In genomic region chr2:27721335-27721734, GRCh38 we compare ENCODE assay signal across 15 cellular contexts. TPM values are rescaled to one million over a fixed set of nuclear protein-coding genes. Genes with fewer than 3 reads are reported as not detected.
DNase-seq lines count a peak whose midpoint lies in the region; ATAC-seq, FAIRE-seq and TF ChIP-seq lines count a peak whose summit lies in the region.
"Had no signal": no experiment of that assay in that cellular context is flagged by ENCODE, and none has a peak within 500 bp of the region (broad histone marks: within the 10 kb centered on the region; RNA-seq: fewer than 3 reads in every experiment).

No MANE protein-coding gene starts in this region.

- no peak overlapping the region for H3K4me3 ChIP-seq in mammary epithelial cell (replicated peaks in 1 of 3; ENCODE audit: insufficient read depth in 1 of 3, low read depth in 2 of 3, low read length in 3 of 3)
- no peak overlapping the region for H3K4me3 ChIP-seq in HepG2 (replicated peaks in 1 of 3; ENCODE audit: insufficient read depth in 1 of 3, low read depth in 2 of 3, low read length in 3 of 3)
- no peak overlapping the region for H3K4me3 ChIP-seq in upper lobe of right lung
- H3K4me3 ChIP-seq: coronary artery, GM23338, ovary had no signal

- FAIRE-seq in HepG2 (lab: Jason Lieb, UNC) = no peak

- H4K20me1 ChIP-seq in mammary epithelial cell (ENCODE audit: insufficient read depth, low read length) (no peaks in the 10 kb centered on the region), HepG2 (ENCODE audit: insufficient read depth, low read length) (no peaks in the 10 kb centered on the region)

- H3K36me3 Mint-ChIP-seq in MCF 10A (ENCODE audit: insufficient read depth, unreplicated experiment) = no peaks in the 10 kb centered on the region

- TF ChIP-seq POLR2A in HepG2 (IDR thresholded peaks at IDR 0.05; ENCODE audit: insufficient read depth in 1 of 2, low read depth in 2 of 2, low read length in 2 of 2) = no peak

- H3K4me2 ChIP-seq in mammary epithelial cell (ENCODE audit: insufficient read depth, low read depth, low read length) (no peak overlapping the region), HepG2 (ENCODE audit: low read depth, low read length) (peak overlapping the region; percentile 36)
- H3K4me2 ChIP-seq: GM23338 had no signal

- no TSS peak for BruUV-seq in MCF 10A (replicated peaks; lab: Mats Ljungman, UMichigan)
- no TSS peak for BruUV-seq in mammary epithelial cell (replicated peaks; lab: Mats Ljungman, UMichigan)
- no TSS peak for BruUV-seq in HepG2 (replicated peaks; lab: Mats Ljungman, UMichigan)

- DNase-seq in MCF 10A (ENCODE audit: unreplicated experiment) (peak; percentile 51), mammary epithelial cell (no peak), HepG2 (ENCODE audit: low spot score) (peak; percentile 59), upper lobe of right lung (no peak), RPMI8226 (no peak), retina (no peak)
- DNase-seq: activated CD4-positive, alpha-beta T cell treated with anti-CD3 and anti-CD28 coated beads, Interleukin-2, amount 50 U/mL, for 48 hours; EL; ovary; T-helper 2 cell had no signal

- dilution Hi-C loops in mammary epithelial cell (cut with HindIII; ENCODE audit: low sequenced_read_pairs) = loop anchor here (5.0 to 25.0 kb wide), 2 partner anchors 51 to 691 kb away; partner anchors contain the start of gene MRPL33

- 100% methylated on average over 4 of the region's 8 CpGs for WGBS in mammary epithelial cell (ENCODE audit: low coverage, missing lambda C conversion rate)
- WGBS in HepG2 (ENCODE audit: low lambda C conversion rate) = 1% methylated on average over 7 of the region's 8 CpGs

- H3K4me1 Mint-ChIP-seq in MCF 10A (ENCODE audit: insufficient read depth, unreplicated experiment) = peaks cover 36% of the 10 kb centered on the region

- H3K4me1 ChIP-seq in mammary epithelial cell (ENCODE audit: insufficient read depth, low read length) (peaks cover 46% of the 10 kb centered on the region), HepG2 (ENCODE audit: insufficient read depth, low read length) (peaks cover 59% of the 10 kb centered on the region), upper lobe of right lung (peaks cover 22% of the 10 kb centered on the region)

- ATAC-seq in SK-N-SH treated with all-trans-retinoic acid at 6 μM for 48 hours (peak; percentile 38), HepG2 (no peak), upper lobe of right lung (peak; percentile 68), HG02798 (IDR thresholded peaks at IDR 0.05; ENCODE audit: poor library complexity, unreplicated experiment) (no peak)
- ATAC-seq: GM23338 had no signal

- no peak overlapping the region for H3K9ac ChIP-seq in mammary epithelial cell (ENCODE audit: insufficient read depth, low read length)
- H3K9ac ChIP-seq in HepG2 (ENCODE audit: insufficient read depth, low read depth, low read length) = no peak overlapping the region

- POLR2A ChIA-PET in MCF 10A (lab: Yijun Ruan, JAX) = interaction anchor here (1.0 to 3.0 kb wide), 4 partner anchors 10 to 71 kb away, joined by 3 to 16 read pairs (median 10); no protein-coding TSS in a partner anchor
- POLR2A ChIA-PET in HepG2 (lab: Yijun Ruan, JAX) = interaction anchor here (1.6 kb wide), 1 partner anchor 32 kb away, joined by 6 read pairs; no protein-coding TSS in a partner anchor

- intact Hi-C loops in MCF 10A (cut with micrococcal nuclease) (no loop called here), mammary epithelial cell (cut with micrococcal nuclease) (loop anchor here (2.0 kb wide), 1 partner anchor 15 kb away; no protein-coding TSS in a partner anchor), HepG2 (cut with micrococcal nuclease; ENCODE audit: unreplicated experiment) (loop anchor here (5.0 to 10.0 kb wide), 2 partner anchors 51 to 173 kb away; partner anchors contain the start of genes BABAM2, MRPL33 and RBKS), upper lobe of right lung (cut with DNase I) (no loop called here)

- in situ Hi-C loops in mammary epithelial cell (cut with MboI; ENCODE audit: low sequenced_read_pairs in 2 of 2) = no loop called here
- in situ Hi-C loops in HepG2 (cut with HindIII; ENCODE audit: extremely low pct_ligation_motif_present, low pct_unique_long_range_greater_than_20kb) = no loop called here

- no peaks in the 10 kb centered on the region for H3K27me3 Mint-ChIP-seq in MCF 10A (ENCODE audit: insufficient read depth, unreplicated experiment)

- H3K27ac Mint-ChIP-seq in MCF 10A (ENCODE audit: low read depth, unreplicated experiment) = peak overlapping the region; percentile 20
- H3K27ac Mint-ChIP-seq: B cell, GM23338 had no signal

- H3K79me2 ChIP-seq in mammary epithelial cell (ENCODE audit: insufficient read depth, low read length) = no peaks in the 10 kb centered on the region
- no peaks in the 10 kb centered on the region for H3K79me2 ChIP-seq in HepG2 (ENCODE audit: insufficient read depth, low read length)

- H2AFZ ChIP-seq in mammary epithelial cell (ENCODE audit: low read depth, low read length) = no peak overlapping the region
- H2AFZ ChIP-seq in HepG2 (ENCODE audit: low read length) = no peak overlapping the region
- H2AFZ ChIP-seq: GM23338 had no signal

- H3K27me3 ChIP-seq in mammary epithelial cell (ENCODE audit: insufficient read depth, low read length) (no peaks in the 10 kb centered on the region), HepG2 (ENCODE audit: control insufficient read depth in 1 of 2, insufficient read depth in 2 of 2, low read length in 2 of 2) (peaks cover 5 to 12% of the 10 kb centered on the region in 2 experiments; a peak in 4 of 5 replicates), upper lobe of right lung (no peaks in the 10 kb centered on the region)

- TF ChIP-seq CTCF in MCF 10A (IDR thresholded peaks at IDR 0.05; ENCODE audit: unreplicated experiment) (no peak), mammary epithelial cell (conservative IDR thresholded peaks at IDR 0.05 in 1 of 2, IDR thresholded peaks at IDR 0.05 in 1 of 2; ENCODE audit: extremely low read depth in 1 of 2, insufficient read depth in 1 of 2, low read depth in 1 of 2, low read length in 2 of 2) (no peak), HepG2 (CRISPR knock-in tag; IDR thresholded peaks at IDR 0.05) (no peak), upper lobe of right lung (IDR thresholded peaks at IDR 0.05) (no peak)

- no peaks in the 10 kb centered on the region for H3K9me3 Mint-ChIP-seq in MCF 10A (ENCODE audit: unreplicated experiment)
- H3K9me3 Mint-ChIP-seq: GM23338 had no signal

- H3K4me3 Mint-ChIP-seq in MCF 10A (ENCODE audit: unreplicated experiment) = no peak overlapping the region
- H3K4me3 Mint-ChIP-seq: B cell, GM23338 had no signal

- H3K9me3 ChIP-seq in mammary epithelial cell (replicated peaks; ENCODE audit: insufficient read depth, low read length) = no peaks in the 10 kb centered on the region
- no peaks in the 10 kb centered on the region for H3K9me3 ChIP-seq in HepG2 (ENCODE audit: low read length)
- no peaks in the 10 kb centered on the region for H3K9me3 ChIP-seq in upper lobe of right lung
- H3K9me3 ChIP-seq: ovary had no signal

- no peak overlapping the region for H3K27ac ChIP-seq in mammary epithelial cell (ENCODE audit: insufficient read depth, low read depth, low read length)
- no peak overlapping the region for H3K27ac ChIP-seq in HepG2 (ENCODE audit: extremely low read length, insufficient read depth, low read length)
- H3K27ac ChIP-seq in upper lobe of right lung = no peak overlapping the region
- H3K27ac ChIP-seq: ovary had no signal

- CTCF ChIA-PET in MCF 10A (lab: Yijun Ruan, JAX) = interaction anchor here (1.2 kb wide), 1 partner anchor 9 kb away, joined by 4 read pairs; no protein-coding TSS in a partner anchor
- CTCF ChIA-PET in mammary epithelial cell (lab: Charles Lee; ENCODE audit: low non-redundant PET) = no interaction called here
- CTCF ChIA-PET in HepG2 (lab: Yijun Ruan, JAX; ENCODE audit: low intra/inter-chr PET ratio, low total read pairs) = no interaction called here

- H3K36me3 ChIP-seq in mammary epithelial cell (ENCODE audit: insufficient read depth, low read length) (no peaks in the 10 kb centered on the region), HepG2 (replicated peaks in 1 of 2; ENCODE audit: control insufficient read depth in 1 of 2, insufficient read depth in 2 of 2, low read length in 2 of 2) (no peaks in the 10 kb centered on the region), upper lobe of right lung (no peaks in the 10 kb centered on the region)
- H3K36me3 ChIP-seq: ovary had no signal

- no peak for TF ChIP-seq EP300 in HepG2 (IDR thresholded peaks at IDR 0.05; ENCODE audit: low read depth in 2 of 2, low read length in 2 of 2)
- no peak for TF ChIP-seq EP300 in HepG2 (CRISPR knock-in tag; IDR thresholded peaks at IDR 0.05; ENCODE audit: borderline replicate concordance)

- no peak for TF ChIP-seq RAD21 in HepG2 (CRISPR knock-in tag; IDR thresholded peaks at IDR 0.05)

RNA-seq across cellular contexts. Expression of gene MRPL33, which starts 50.2 kb away (rescaled TPM):
- total RNA-seq in MCF 10A (2022) = 204 and 233 TPM in 2 replicates
- 10 to 100 TPM; 40.2 to 83.6 TPM for total RNA-seq in mammary epithelial cell
- polyA plus RNA-seq in mammary epithelial cell = 61.7 TPM
- polyA minus RNA-seq in mammary epithelial cell = 1.9 TPM
- 218 and 227 TPM in 2 replicates for total RNA-seq in HepG2 (2016; rRNA removed; fragmentation: Illumina TruSeq; extraction: Trizol)
- total RNA-seq in HepG2 (2016; cell fraction: cytosol; rRNA removed; fragmentation: Illumina TruSeq; extraction: Trizol; ENCODE audit: low read depth) = 206 and 269 TPM in 2 replicates
- total RNA-seq in HepG2 (2016; cell fraction: insoluble cytoplasmic fraction; rRNA removed; fragmentation: Illumina TruSeq; extraction: Trizol) = 231 and 234 TPM in 2 replicates
- total RNA-seq in HepG2 (2016; cell fraction: membrane; rRNA removed; fragmentation: Illumina TruSeq; extraction: Trizol) = 210 and 239 TPM in 2 replicates
- total RNA-seq in HepG2 (2016; cell fraction: nucleus; rRNA removed; fragmentation: Illumina TruSeq; extraction: Trizol) = 93.8 and 105 TPM in 2 replicates
- polyA plus RNA-seq in HepG2 (2011; rRNA removed) = 54.9 and 69.7 TPM in 2 replicates
- 29.2 and 44.3 TPM in 2 replicates for polyA plus RNA-seq in HepG2 (2011; cell fraction: cytosol; rRNA removed)
- 19.7 and 29.3 TPM in 2 replicates for polyA plus RNA-seq in HepG2 (2011; cell fraction: nucleus; rRNA removed)
- 135 and 250 TPM in 2 replicates for polyA plus RNA-seq in HepG2 (2012)
- polyA plus RNA-seq in HepG2 (2016; cell fraction: cytosol; fragmentation: Illumina TruSeq; extraction: Trizol; ENCODE audit: low read depth) = 238 and 374 TPM in 2 replicates
- 240 and 279 TPM in 2 replicates for polyA plus RNA-seq in HepG2 (2016; cell fraction: insoluble cytoplasmic fraction; fragmentation: Illumina TruSeq; extraction: Trizol; ENCODE audit: low read depth)
- 207 and 271 TPM in 2 replicates for polyA plus RNA-seq in HepG2 (2016; cell fraction: membrane; fragmentation: Illumina TruSeq; extraction: Trizol; ENCODE audit: low read depth)
- polyA plus RNA-seq in HepG2 (2016; cell fraction: nucleus; fragmentation: Illumina TruSeq; extraction: Trizol; ENCODE audit: insufficient read depth, low read depth) = 189 and 213 TPM in 2 replicates
- polyA minus RNA-seq in HepG2 (2011; rRNA and poly(A)+ RNA removed; ENCODE audit: low replicate concordance) = 1.6 and 6.6 TPM in 2 replicates
- polyA minus RNA-seq in HepG2 (2011; cell fraction: cytosol; rRNA and poly(A)+ RNA removed) = 17.9 and 19.8 TPM in 2 replicates
- 35.8 and 39.4 TPM in 2 replicates for polyA minus RNA-seq in HepG2 (2011; cell fraction: nucleus; rRNA and poly(A)+ RNA removed)
- total RNA-seq in upper lobe of right lung = 79.4 TPM

RNA-seq across cellular contexts. Expression of gene SLC4A1AP, which starts 57.6 kb away (rescaled TPM):
- total RNA-seq in MCF 10A (2022) (24.3 and 27.2 TPM in 2 replicates), mammary epithelial cell (10 to 100 TPM; 23.8 to 26.1 TPM), HepG2 (2016; rRNA removed; fragmentation: Illumina TruSeq; extraction: Trizol) (44.6 and 59.0 TPM in 2 replicates), upper lobe of right lung (18.7 TPM)
- polyA plus RNA-seq in mammary epithelial cell (10.9 TPM), HepG2 (2011; rRNA removed) (13.4 and 15.3 TPM in 2 replicates)
- polyA minus RNA-seq in mammary epithelial cell = 5.4 TPM
- total RNA-seq in HepG2 (2016; cell fraction: cytosol; rRNA removed; fragmentation: Illumina TruSeq; extraction: Trizol; ENCODE audit: low read depth) = 4.9 and 6.1 TPM in 2 replicates
- total RNA-seq in HepG2 (2016; cell fraction: insoluble cytoplasmic fraction; rRNA removed; fragmentation: Illumina TruSeq; extraction: Trizol) = 44.0 and 52.8 TPM in 2 replicates
- 8.2 and 10.0 TPM in 2 replicates for total RNA-seq in HepG2 (2016; cell fraction: membrane; rRNA removed; fragmentation: Illumina TruSeq; extraction: Trizol)
- total RNA-seq in HepG2 (2016; cell fraction: nucleus; rRNA removed; fragmentation: Illumina TruSeq; extraction: Trizol) = 31.4 and 34.3 TPM in 2 replicates
- 9.4 and 10.5 TPM in 2 replicates for polyA plus RNA-seq in HepG2 (2011; cell fraction: cytosol; rRNA removed)
- polyA plus RNA-seq in HepG2 (2011; cell fraction: nucleus; rRNA removed) = 18.1 and 21.0 TPM in 2 replicates
- polyA plus RNA-seq in HepG2 (2012) = 21.9 and 28.3 TPM in 2 replicates
- polyA plus RNA-seq in HepG2 (2016; cell fraction: cytosol; fragmentation: Illumina TruSeq; extraction: Trizol; ENCODE audit: low read depth) = 1.9 and 2.3 TPM in 2 replicates
- 49.7 and 51.9 TPM in 2 replicates for polyA plus RNA-seq in HepG2 (2016; cell fraction: insoluble cytoplasmic fraction; fragmentation: Illumina TruSeq; extraction: Trizol; ENCODE audit: low read depth)
- 3.4 and 4.5 TPM in 2 replicates for polyA plus RNA-seq in HepG2 (2016; cell fraction: membrane; fragmentation: Illumina TruSeq; extraction: Trizol; ENCODE audit: low read depth)
- polyA plus RNA-seq in HepG2 (2016; cell fraction: nucleus; fragmentation: Illumina TruSeq; extraction: Trizol; ENCODE audit: insufficient read depth, low read depth) = 42.8 and 45.5 TPM in 2 replicates
- polyA minus RNA-seq in HepG2 (2011; rRNA and poly(A)+ RNA removed; ENCODE audit: low replicate concordance) = 11.2 and 15.3 TPM in 2 replicates
- 13.8 and 14.9 TPM in 2 replicates for polyA minus RNA-seq in HepG2 (2011; cell fraction: cytosol; rRNA and poly(A)+ RNA removed)
- polyA minus RNA-seq in HepG2 (2011; cell fraction: nucleus; rRNA and poly(A)+ RNA removed) = 18.9 and 22.8 TPM in 2 replicates

RNA-seq across cellular contexts. Expression of gene SUPT7L, which starts 57.9 kb away (rescaled TPM):
- total RNA-seq in MCF 10A (2022) (36.4 and 40.8 TPM in 2 replicates), mammary epithelial cell (10 to 100 TPM; 31.2 to 46.2 TPM), HepG2 (2016; rRNA removed; fragmentation: Illumina TruSeq; extraction: Trizol) (28.7 and 32.9 TPM in 2 replicates), upper lobe of right lung (30.5 TPM)
- polyA plus RNA-seq in mammary epithelial cell (28.8 TPM), HepG2 (2011; rRNA removed) (77.5 and 78.0 TPM in 2 replicates)
- 13.9 TPM for polyA minus RNA-seq in mammary epithelial cell
- 4.8 and 5.8 TPM in 2 replicates for total RNA-seq in HepG2 (2016; cell fraction: cytosol; rRNA removed; fragmentation: Illumina TruSeq; extraction: Trizol; ENCODE audit: low read depth)
- 27.3 and 33.0 TPM in 2 replicates for total RNA-seq in HepG2 (2016; cell fraction: insoluble cytoplasmic fraction; rRNA removed; fragmentation: Illumina TruSeq; extraction: Trizol)
- 11.7 TPM in 2 replicates for total RNA-seq in HepG2 (2016; cell fraction: membrane; rRNA removed; fragmentation: Illumina TruSeq; extraction: Trizol)
- total RNA-seq in HepG2 (2016; cell fraction: nucleus; rRNA removed; fragmentation: Illumina TruSeq; extraction: Trizol) = 46.3 and 47.7 TPM in 2 replicates
- polyA plus RNA-seq in HepG2 (2011; cell fraction: cytosol; rRNA removed) = 42.9 and 43.8 TPM in 2 replicates
- 131 and 148 TPM in 2 replicates for polyA plus RNA-seq in HepG2 (2011; cell fraction: nucleus; rRNA removed)
- 36.6 and 37.0 TPM in 2 replicates for polyA plus RNA-seq in HepG2 (2012)
- 2.7 and 2.9 TPM in 2 replicates for polyA plus RNA-seq in HepG2 (2016; cell fraction: cytosol; fragmentation: Illumina TruSeq; extraction: Trizol; ENCODE audit: low read depth)
- 35.5 and 40.9 TPM in 2 replicates for polyA plus RNA-seq in HepG2 (2016; cell fraction: insoluble cytoplasmic fraction; fragmentation: Illumina TruSeq; extraction: Trizol; ENCODE audit: low read depth)
- polyA plus RNA-seq in HepG2 (2016; cell fraction: membrane; fragmentation: Illumina TruSeq; extraction: Trizol; ENCODE audit: low read depth) = 7.6 and 8.4 TPM in 2 replicates
- 97.5 and 99.5 TPM in 2 replicates for polyA plus RNA-seq in HepG2 (2016; cell fraction: nucleus; fragmentation: Illumina TruSeq; extraction: Trizol; ENCODE audit: insufficient read depth, low read depth)
- polyA minus RNA-seq in HepG2 (2011; rRNA and poly(A)+ RNA removed; ENCODE audit: low replicate concordance) = 56.7 and 59.6 TPM in 2 replicates
- 26.8 and 31.8 TPM in 2 replicates for polyA minus RNA-seq in HepG2 (2011; cell fraction: cytosol; rRNA and poly(A)+ RNA removed)
- polyA minus RNA-seq in HepG2 (2011; cell fraction: nucleus; rRNA and poly(A)+ RNA removed) = 76.9 and 100 TPM in 2 replicates

Comparison
In these comparisons a context has a peak if more than half of its experiments do, and no peak if none do; other contexts are left out.
1. DNase-seq: peak in MCF 10A (single experiment) and HepG2 (single experiment); none in mammary epithelial cell (single experiment), upper lobe of right lung (single experiment), RPMI8226 (single experiment) and retina (single experiment).
2. intact Hi-C loops: an anchor here in mammary epithelial cell (2.0 kb wide) and HepG2 (5.0 to 10.0 kb wide); none called in MCF 10A and upper lobe of right lung.
3. ATAC-seq: peak in SK-N-SH treated with all-trans-retinoic acid at 6 μM for 48 hours (single experiment) and upper lobe of right lung (single experiment); none in HepG2 (single experiment) and HG02798 (single experiment).